In genomic region chr1:39189592-39190041, GRCh38 we compare ENCODE assay signal across 10 cellular contexts. TPM values are rescaled to one million over a fixed set of nuclear protein-coding genes. Genes with fewer than 3 reads are reported as not detected.
DNase-seq lines count a peak whose midpoint lies in the region; ATAC-seq and TF ChIP-seq lines count a peak whose summit lies in the region.
"Had no signal": no experiment of that assay in that cellular context is flagged by ENCODE, and none has a peak within 500 bp of the region (broad histone marks: within the 10 kb centered on the region; RNA-seq: fewer than 3 reads in every experiment).

No MANE protein-coding gene starts in this region.

- peak; percentile 57 for DNase-seq in ACHN
- DNase-seq in HCEC 1CT, result peak; percentile 45
- DNase-seq in adipocyte (ENCODE audit: low read depth), result peak; percentile 59
- no peak for DNase-seq in GOT3 (lab: John Stamatoyannopoulos, UW)
- DNase-seq in NCI-H446 (lab: John Stamatoyannopoulos, UW), result no peak
- DNase-seq in anterior cingulate cortex (lab: John Stamatoyannopoulos, UW), result no peak
- DNase-seq: endodermal cell, Kasumi-1 had no signal

- H3K9me3 ChIP-seq in adipocyte (ENCODE audit: control insufficient read depth, low read length) (no peaks in the 10 kb centered on the region), liver (ENCODE audit: control insufficient read depth in 4 of 4, low read length in 3 of 4) (no peaks in the 10 kb centered on the region)

- in situ Hi-C loops in ACHN (cut with HindIII; ENCODE audit: low pct_ligation_motif_present, low pct_unique_long_range_greater_than_20kb, low sequenced_read_pairs), result no loop called here

- WGBS in liver, result 17% methylated on average over 1 of the region's 1 CpG

- H3K9ac ChIP-seq in adipocyte (ENCODE audit: low read length) (no peak overlapping the region), liver (ENCODE audit: low read depth in 1 of 2, low read length in 2 of 2) (no peak overlapping the region)

- no peak for ATAC-seq in HG02763 (IDR thresholded peaks at IDR 0.05; ENCODE audit: unreplicated experiment)

- TF ChIP-seq CTCF in liver (IDR thresholded peaks at IDR 0.05; ENCODE audit: low read depth, low read length, missing input control), result no peak

- H3K27me3 ChIP-seq in adipocyte (replicated peaks; ENCODE audit: control insufficient read depth, insufficient read depth, low read length), result no peaks in the 10 kb centered on the region
- no peaks in the 10 kb centered on the region for H3K27me3 ChIP-seq in liver (ENCODE audit: control insufficient read depth in 4 of 4, insufficient read depth in 4 of 4, low read length in 3 of 4)

- H3K36me3 ChIP-seq in adipocyte (ENCODE audit: control insufficient read depth, insufficient read depth, low read length, severe bottlenecking), result no peaks in the 10 kb centered on the region
- H3K36me3 ChIP-seq in liver (ENCODE audit: control insufficient read depth in 4 of 4, insufficient read depth in 3 of 4, low read depth in 1 of 4, low read length in 3 of 4), result no peaks in the 10 kb centered on the region

- no peak for TF ChIP-seq RAD21 in liver (IDR thresholded peaks at IDR 0.05)

- H3K27ac ChIP-seq in liver (ENCODE audit: low read depth in 1 of 2, low read length in 2 of 2), result peak overlapping the region; percentile 12 to 54

- H3K4me3 ChIP-seq in adipocyte (ENCODE audit: low read length) (no peak overlapping the region), liver (ENCODE audit: low read depth in 1 of 3, low read length in 3 of 3) (no peak overlapping the region)

- H3K4me1 ChIP-seq in adipocyte (ENCODE audit: control insufficient read depth, insufficient read depth, low read length) (peaks cover 28% of the 10 kb centered on the region), liver (ENCODE audit: control insufficient read depth in 4 of 4, insufficient read depth in 4 of 4, low read length in 3 of 4) (peaks cover 4 to 26% (median 11%) of the 10 kb centered on the region in 4 donors)

TF ChIP-seq in liver, 16 proteins besides CTCF, POLR2A, EP300 and RAD21:
- TF ChIP-seq JUND (IDR thresholded peaks at IDR 0.05) (no peak), FOXA2 (IDR thresholded peaks at IDR 0.05) (no peak), ATF3 (IDR thresholded peaks at IDR 0.05) (no peak), HNF4G (IDR thresholded peaks at IDR 0.05) (no peak)

RNA-seq across cellular contexts. Expression of gene MACF1, which starts 14.9 kb away (rescaled TPM):
- 100 to 1,000 TPM in 1 of 2 donors, 10 to 100 TPM in 1; 62.1 to 216 TPM for total RNA-seq in liver
- polyA plus RNA-seq in liver, result 10 to 100 TPM; 23.3 to 40.2 TPM

Comparison
In these comparisons a context has a peak if more than half of its experiments do, and no peak if none do; other contexts are left out.
1. DNase-seq: peak in ACHN (single experiment), HCEC 1CT (single experiment) and adipocyte (single experiment); none in GOT3 (single experiment), NCI-H446 (0 of 2) and anterior cingulate cortex (0 of 58).